In genomic region chr2:19868705-19869550, GRCh38 we compare ENCODE assay signal across 8 cellular contexts. TPM values are rescaled to one million over a fixed set of nuclear protein-coding genes. Genes with fewer than 3 reads are reported as not detected.
DNase-seq lines count a peak whose midpoint lies in the region; ATAC-seq and TF ChIP-seq lines count a peak whose summit lies in the region.

No MANE protein-coding gene starts in this region.

- WGBS in heart right ventricle, 2 donors = 17 to 20% methylated on average over 49 to 51 of the region's 51 CpGs

- H3K4me3 Mint-ChIP-seq in activated T-helper 17 cell treated with anti-CD3 and anti-CD28 coated beads, Interleukin-2, amount 50 U/mL, for 72 hours = peak overlapping the region; percentile 92

- intact Hi-C loops in heart right ventricle (cut with DNase I) = loop anchor here in 7 of 10 donors (10.0 kb wide), 10 partner anchors 94 to 1484 kb away; partner anchors contain the start of gene OSR1 (in 1 of the 7)
- intact Hi-C loops in sciatic nerve (cut with DNase I) = loop anchor here (10.0 kb wide), 2 partner anchors 1124 to 1484 kb away; no protein-coding TSS in a partner anchor

- no peaks in the 10 kb centered on the region for H3K9me3 ChIP-seq in heart right ventricle

- H3K36me3 Mint-ChIP-seq in activated T-helper 17 cell treated with anti-CD3 and anti-CD28 coated beads, Interleukin-2, amount 50 U/mL, for 72 hours (ENCODE audit: low read depth) = no peaks in the 10 kb centered on the region

- H3K4me1 ChIP-seq in heart right ventricle = peaks cover 0 to 15% (median 5%) of the 10 kb centered on the region in 9 donors

- H3K36me3 ChIP-seq in heart right ventricle = no peaks in the 10 kb centered on the region

- peak overlapping the region in 9 of 10 donors; percentile 35 to 60 (median 53) for H3K4me3 ChIP-seq in heart right ventricle

- DNase-seq in DMS79 (lab: John Stamatoyannopoulos, UW) (peak; percentile 44), NCI-H146 (lab: John Stamatoyannopoulos, UW) (peak; percentile 91), heart right ventricle (peak; percentile 35 to 51), sciatic nerve (ENCODE audit: low spot score) (peak; percentile 74), amniotic stem cell (lab: John Stamatoyannopoulos, UW) (no peak), HuH-7 (ENCODE audit: low spot score) (no peak)

- TF ChIP-seq CTCF in heart right ventricle (IDR thresholded peaks at IDR 0.05) = no peak

- H3K4me1 Mint-ChIP-seq in activated T-helper 17 cell treated with anti-CD3 and anti-CD28 coated beads, Interleukin-2, amount 50 U/mL, for 72 hours = peaks cover 8% of the 10 kb centered on the region

- H3K9me3 Mint-ChIP-seq in activated T-helper 17 cell treated with anti-CD3 and anti-CD28 coated beads, Interleukin-2, amount 50 U/mL, for 72 hours = no peaks in the 10 kb centered on the region

- peak overlapping the region in 2 of 10 donors; percentile 25 to 59 for H3K27ac ChIP-seq in heart right ventricle

- H3K27me3 Mint-ChIP-seq in activated T-helper 17 cell treated with anti-CD3 and anti-CD28 coated beads, Interleukin-2, amount 50 U/mL, for 72 hours = no peaks in the 10 kb centered on the region

- ATAC-seq in GM21529 (IDR thresholded peaks at IDR 0.05; ENCODE audit: unreplicated experiment) (peak; percentile 84), heart right ventricle (peak; percentile 70 to 85 (median 78)), sciatic nerve (peak; percentile 80)
- ATAC-seq in activated T-helper 17 cell treated with anti-CD3 and anti-CD28 coated beads, Interleukin-2, amount 50 U/mL, for 72 hours (replicated peaks) = peak; percentile 91

- H3K27me3 ChIP-seq in heart right ventricle = peaks cover 0 to 7% (median 0%) of the 10 kb centered on the region in 7 donors

- peak overlapping the region; percentile 97 for H3K27ac Mint-ChIP-seq in activated T-helper 17 cell treated with anti-CD3 and anti-CD28 coated beads, Interleukin-2, amount 50 U/mL, for 72 hours

RNA-seq across cellular contexts. Expression of gene TTC32, which starts 32.9 kb away (rescaled TPM):
- 10 to 100 TPM; 19.5 to 62.7 TPM for total RNA-seq in activated T-helper 17 cell treated with anti-CD3 and anti-CD28 coated beads, Interleukin-2, amount 50 U/mL, for 72 hours
- 1 to 10 TPM; 3.4 to 9.0 (median 6.0) TPM for total RNA-seq in heart right ventricle
- 10 to 100 TPM in 1 of 2 donors, 1 to 10 TPM in 1; 6.8 to 27.7 TPM for polyA plus RNA-seq in heart right ventricle
- total RNA-seq in sciatic nerve = 18.8 TPM

Comparison
In these comparisons a context has a peak if more than half of its experiments do, and no peak if none do; other contexts are left out.
1. DNase-seq: peak in DMS79 (single experiment), NCI-H146 (single experiment), heart right ventricle (2 of 2) and sciatic nerve (single experiment); none in amniotic stem cell (single experiment) and HuH-7 (single experiment).
2. Peak in every context shown above with its lines, with median percentiles within 50 percentile points of each other: ATAC-seq.